ENCODE assay signal across 9 cellular contexts in the genomic region with DNA sequence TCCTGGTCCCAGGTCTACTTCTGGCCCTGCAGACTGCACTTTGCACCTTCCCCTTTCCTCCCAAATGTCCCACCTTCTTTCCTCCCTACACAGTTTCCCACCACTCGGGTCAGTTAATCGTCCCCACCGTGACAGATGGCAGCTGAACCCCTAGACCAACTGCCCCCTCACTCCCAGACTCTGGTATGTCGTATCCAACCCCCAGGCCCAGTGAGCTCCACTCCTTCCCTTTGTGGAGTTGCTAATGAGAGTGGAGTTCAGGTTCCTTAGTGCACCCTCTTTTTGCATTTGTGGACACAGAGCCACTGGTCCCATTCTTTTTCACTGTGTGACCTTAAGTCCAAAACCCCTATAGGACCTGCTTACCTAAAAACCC. TPM values are rescaled to one million over a fixed set of nuclear protein-coding genes. Genes with fewer than 3 reads are reported as not detected.
DNase-seq lines count a peak whose midpoint lies in the region; FAIRE-seq and TF ChIP-seq lines count a peak whose summit lies in the region.
"Had no signal": no experiment of that assay in that cellular context is flagged by ENCODE, and none has a peak within 500 bp of the region (broad histone marks: within the 10 kb centered on the region; RNA-seq: fewer than 3 reads in every experiment).

No MANE protein-coding gene starts in this region.

- TF ChIP-seq CTCF in astrocyte (IDR thresholded peaks at IDR 0.05; ENCODE audit: insufficient read depth, low read depth, low read length) (no peak), suprapubic skin (IDR thresholded peaks at IDR 0.05) (no peak), brain microvascular endothelial cell (IDR thresholded peaks at IDR 0.05; ENCODE audit: low read depth, low read length, missing control alignments) (no peak)

- no peak for TF ChIP-seq EP300 in suprapubic skin (IDR thresholded peaks at IDR 0.05)

- H3K27me3 Mint-ChIP-seq in T-helper 2 cell treated with Interferon-gamma antibody and Interleukin-4, amounts not matched to agents 5 μg/mL and 100 μg/mL, for 36 hours (ENCODE audit: low read depth): peaks cover 75% of the 10 kb centered on the region
- H3K27me3 Mint-ChIP-seq in astrocyte (ENCODE audit: low read depth, unreplicated experiment): peaks cover 74% of the 10 kb centered on the region

- H3K27me3 ChIP-seq in astrocyte (ENCODE audit: insufficient read depth, low read length) (peaks cover 45% of the 10 kb centered on the region), suprapubic skin (no peaks in the 10 kb centered on the region), brain microvascular endothelial cell (replicated peaks) (peaks cover 56% of the 10 kb centered on the region)

- in situ Hi-C loops in brain microvascular endothelial cell (cut with HindIII; ENCODE audit: low pct_ligation_motif_present, low sequenced_read_pairs): loop anchor here (25.0 kb wide), 1 partner anchor 169 kb away; no protein-coding TSS in a partner anchor

- peak overlapping the region; percentile 68 for H3K27ac Mint-ChIP-seq in T-helper 2 cell treated with Interferon-gamma antibody and Interleukin-4, amounts not matched to agents 5 μg/mL and 100 μg/mL, for 36 hours
- no peak overlapping the region for H3K27ac Mint-ChIP-seq in astrocyte (ENCODE audit: unreplicated experiment)

- DNase-seq in T-helper 2 cell treated with Interferon-gamma antibody and Interleukin-4, amounts not matched to agents 5 μg/mL and 100 μg/mL, for 36 hours (ENCODE audit: low spot score): no peak
- DNase-seq in T-helper 2 cell (no peak), astrocyte (ENCODE audit: low read depth) (no peak), medulla oblongata (ENCODE audit: extremely low spot score) (peak; percentile 38), suprapubic skin (ENCODE audit: low spot score in 2 of 2) (no peak), caudate nucleus (lab: John Stamatoyannopoulos, UW) (no peak), NCI-H748 treated with DMSO at 0.1 percent for 48 hours (lab: John Stamatoyannopoulos, UW) (no peak), brain microvascular endothelial cell (no peak)

- H3K4me1 ChIP-seq in astrocyte (ENCODE audit: insufficient read depth, low read length): peaks cover 5% of the 10 kb centered on the region
- peaks cover 45% of the 10 kb centered on the region for H3K4me1 ChIP-seq in suprapubic skin

- peak overlapping the region; percentile 88 for H3K4me2 ChIP-seq in astrocyte (ENCODE audit: low read length)

- H2AFZ ChIP-seq in astrocyte (ENCODE audit: low read depth, low read length): no peak overlapping the region

- H3K4me3 ChIP-seq in astrocyte (ENCODE audit: insufficient read depth, low read depth, low read length): no peak overlapping the region
- H3K4me3 ChIP-seq in suprapubic skin: peak overlapping the region; percentile 84
- no peak overlapping the region for H3K4me3 ChIP-seq in brain microvascular endothelial cell (ENCODE audit: low read depth, low read length)
- H3K4me3 ChIP-seq: A549 had no signal

- no peak overlapping the region for H3K9ac ChIP-seq in astrocyte (ENCODE audit: low read length)

- H3K79me2 ChIP-seq in astrocyte (ENCODE audit: insufficient read depth, low read length): no peaks in the 10 kb centered on the region

- no peaks in the 10 kb centered on the region for H3K9me3 Mint-ChIP-seq in T-helper 2 cell treated with Interferon-gamma antibody and Interleukin-4, amounts not matched to agents 5 μg/mL and 100 μg/mL, for 36 hours
- H3K9me3 Mint-ChIP-seq in astrocyte (ENCODE audit: unreplicated experiment): no peaks in the 10 kb centered on the region

- H3K27ac ChIP-seq in astrocyte (ENCODE audit: low read depth, low read length) (no peak overlapping the region), suprapubic skin (no peak overlapping the region), caudate nucleus (ENCODE audit: low read depth, low read length) (no peak overlapping the region), brain microvascular endothelial cell (no peak overlapping the region)
- H3K27ac ChIP-seq: A549 had no signal

- 52% methylated on average over 4 of the region's 4 CpGs for WGBS in suprapubic skin

- H3K36me3 Mint-ChIP-seq in T-helper 2 cell treated with Interferon-gamma antibody and Interleukin-4, amounts not matched to agents 5 μg/mL and 100 μg/mL, for 36 hours (ENCODE audit: low read depth): peaks cover 20% of the 10 kb centered on the region
- H3K36me3 Mint-ChIP-seq in astrocyte (ENCODE audit: low read depth, unreplicated experiment): no peaks in the 10 kb centered on the region

- H3K9me3 ChIP-seq in astrocyte (ENCODE audit: insufficient read depth, low read depth, low read length): no peaks in the 10 kb centered on the region
- no peaks in the 10 kb centered on the region for H3K9me3 ChIP-seq in suprapubic skin
- H3K9me3 ChIP-seq: A549 had no signal

- no peak for FAIRE-seq in astrocyte (lab: Jason Lieb, UNC)
- FAIRE-seq: A549 had no signal

- H4K20me1 ChIP-seq in astrocyte (ENCODE audit: insufficient read depth, low read length): peaks cover 13% of the 10 kb centered on the region

- peaks cover 68% of the 10 kb centered on the region for H3K4me1 Mint-ChIP-seq in T-helper 2 cell treated with Interferon-gamma antibody and Interleukin-4, amounts not matched to agents 5 μg/mL and 100 μg/mL, for 36 hours (ENCODE audit: low read depth)
- H3K4me1 Mint-ChIP-seq in astrocyte (ENCODE audit: low read depth, unreplicated experiment): no peaks in the 10 kb centered on the region

- no peaks in the 10 kb centered on the region for H3K36me3 ChIP-seq in astrocyte (ENCODE audit: insufficient read depth, low read length)
- no peaks in the 10 kb centered on the region for H3K36me3 ChIP-seq in suprapubic skin
- no peaks in the 10 kb centered on the region for H3K36me3 ChIP-seq in brain microvascular endothelial cell (replicated peaks)

- peak overlapping the region; percentile 83 for H3K4me3 Mint-ChIP-seq in T-helper 2 cell treated with Interferon-gamma antibody and Interleukin-4, amounts not matched to agents 5 μg/mL and 100 μg/mL, for 36 hours
- H3K4me3 Mint-ChIP-seq in astrocyte (ENCODE audit: unreplicated experiment): peak overlapping the region; percentile 73

- no peak for TF ChIP-seq POLR2A in suprapubic skin (IDR thresholded peaks at IDR 0.05)

RNA-seq across cellular contexts. Expression of a gene that starts 1.8 kb away (rescaled TPM):
- 0.86 and 1.6 TPM in 2 replicates for total RNA-seq in astrocyte
- total RNA-seq in suprapubic skin: 10 to 100 TPM in 1 of 4 donors, 1 to 10 TPM in 3; 7.3 to 15.2 (median 8.0) TPM
